30 cellular contexts compared by ENCODE assay signal in genomic region chr15:41080144-41080543, GRCh38. TPM values are rescaled to one million over a fixed set of nuclear protein-coding genes. Genes with fewer than 3 reads are reported as not detected.
A peak's percentile ranks its signal among the peaks of the same experiment; 100 is the strongest.
DNase-seq lines count a peak whose midpoint lies in the region; ATAC-seq and TF ChIP-seq lines count a peak whose summit lies in the region.
"Had no signal": no experiment of that assay in that cellular context is flagged by ENCODE, and none has a peak within 500 bp of the region (broad histone marks: within the 10 kb centered on the region; RNA-seq: fewer than 3 reads in every experiment).

No MANE protein-coding gene starts in this region.

- no peak overlapping the region for H2BK12ac ChIP-seq in mesenchymal stem cell (ENCODE audit: low read length in 2 of 2)

- no peaks in the 10 kb centered on the region for H3K27me3 ChIP-seq in breast epithelium
- H3K27me3 ChIP-seq in mesenchymal stem cell (ENCODE audit: control insufficient read depth in 1 of 2, insufficient read depth in 1 of 2, low read length in 2 of 2) = no peaks in the 10 kb centered on the region
- H3K27me3 ChIP-seq: Peyer's patch had no signal

- H3K23ac ChIP-seq in mesenchymal stem cell (ENCODE audit: low read length in 2 of 2) = no peak overlapping the region

- H3K9me3 ChIP-seq in breast epithelium (no peaks in the 10 kb centered on the region), T-helper 17 cell (ENCODE audit: control insufficient read depth, low read length, poor library complexity, severe bottlenecking) (no peaks in the 10 kb centered on the region), mesenchymal stem cell (ENCODE audit: control insufficient read depth, low read length) (no peaks in the 10 kb centered on the region)
- H3K9me3 ChIP-seq: Caco-2, HAP-1, Peyer's patch had no signal

- TF ChIP-seq CTCF in MCF 10A (IDR thresholded peaks at IDR 0.05; ENCODE audit: unreplicated experiment) (no peak), breast epithelium (IDR thresholded peaks at IDR 0.05) (no peak)

- no peaks in the 10 kb centered on the region for H3K9me3 Mint-ChIP-seq in MCF 10A (ENCODE audit: unreplicated experiment)
- H3K9me3 Mint-ChIP-seq in stimulated activated memory B cell treated with anti-CD40 and anti-IgM and Interleukin-4, amounts not matched to agents 10 μg/mL and 1 μg/mL and 100 μg/mL, for 72 hours = no peaks in the 10 kb centered on the region
- H3K9me3 Mint-ChIP-seq: CD8-positive, alpha-beta T cell; GM23338 had no signal

- H2BK120ac ChIP-seq in mesenchymal stem cell (ENCODE audit: low read depth, low read length) = no peak overlapping the region

- no peak overlapping the region for H3K9ac ChIP-seq in mesenchymal stem cell (ENCODE audit: low read length)
- H3K9ac ChIP-seq: KMS-11 had no signal

- no peak overlapping the region for H3K27ac ChIP-seq in breast epithelium
- peak overlapping the region; percentile 29 for H3K27ac ChIP-seq in mesenchymal stem cell (ENCODE audit: low read length, poor library complexity, severe bottlenecking)
- H3K27ac ChIP-seq: KMS-11, Peyer's patch, SK-N-MC had no signal

- H3K4ac ChIP-seq in mesenchymal stem cell (ENCODE audit: low read depth in 1 of 2, low read length in 2 of 2) = no peak overlapping the region

- no peak for TF ChIP-seq POLR2A in breast epithelium (IDR thresholded peaks at IDR 0.05)

- no peak overlapping the region for H3K4me2 ChIP-seq in mesenchymal stem cell (ENCODE audit: low read length, poor library complexity, severe bottlenecking)
- H3K4me2 ChIP-seq: GM23338, KMS-11 had no signal

- no peak for DNase-seq in MCF 10A (ENCODE audit: unreplicated experiment)
- DNase-seq in breast epithelium (ENCODE audit: low spot score in 2 of 2) = no peak
- DNase-seq in T-helper 17 cell = no peak
- no peak for DNase-seq in mesenchymal stem cell
- DNase-seq in NOMO-1 treated with DMSO at 0.1 percent for 48 hours (lab: John Stamatoyannopoulos, UW; ENCODE audit: unreplicated experiment) = no peak
- no peak for DNase-seq in SIG-M5 treated with dmso at 0.1 percent for 504 hours (lab: John Stamatoyannopoulos, UW; ENCODE audit: unreplicated experiment)
- DNase-seq in activated naive CD4-positive, alpha-beta T cell treated with Interleukin-2 at 50 U/mL for 16 hours = no peak
- DNase-seq: 8988T; ACHN; C1 segment of cervical spinal cord; Caco-2; CD8-positive, alpha-beta T cell; EL; NCI-H1092; NCI-H1417 treated with DMSO at 0.1 percent for 48 hours; NCI-H1694 treated with DMSO at 0.1 percent for 48 hours; NCI-H2081; NCI-H2171; NCI-H226; NCI-H510A; NCI-H69; OCI-M1; SHP77 treated with DMSO at 0.1 percent for 48 hours had no signal

- no peak overlapping the region for H2AK5ac ChIP-seq in mesenchymal stem cell (ENCODE audit: low read length, severe bottlenecking)

- H3K4me3 Mint-ChIP-seq in MCF 10A (ENCODE audit: unreplicated experiment) (no peak overlapping the region), T-helper 17 cell (no peak overlapping the region)
- H3K4me3 Mint-ChIP-seq in stimulated activated memory B cell treated with anti-CD40 and anti-IgM and Interleukin-4, amounts not matched to agents 10 μg/mL and 1 μg/mL and 100 μg/mL, for 72 hours = no peak overlapping the region
- H3K4me3 Mint-ChIP-seq: CD8-positive, alpha-beta T cell; GM23338 had no signal

- H4K91ac ChIP-seq in mesenchymal stem cell (ENCODE audit: low read length) = no peak overlapping the region

- H3K27me3 Mint-ChIP-seq in MCF 10A (ENCODE audit: insufficient read depth, unreplicated experiment) (no peaks in the 10 kb centered on the region), T-helper 17 cell (no peaks in the 10 kb centered on the region)
- no peaks in the 10 kb centered on the region for H3K27me3 Mint-ChIP-seq in stimulated activated memory B cell treated with anti-CD40 and anti-IgM and Interleukin-4, amounts not matched to agents 10 μg/mL and 1 μg/mL and 100 μg/mL, for 72 hours

- H2BK15ac ChIP-seq in mesenchymal stem cell (ENCODE audit: low read depth, poor library complexity, severe bottlenecking) = no peak overlapping the region

- H4K8ac ChIP-seq in mesenchymal stem cell (ENCODE audit: low read length) = no peak overlapping the region

- H3K27ac Mint-ChIP-seq in MCF 10A (ENCODE audit: low read depth, unreplicated experiment) = peak overlapping the region; percentile 53
- H3K27ac Mint-ChIP-seq in T-helper 17 cell = peak overlapping the region; percentile 34
- H3K27ac Mint-ChIP-seq in stimulated activated memory B cell treated with anti-CD40 and anti-IgM and Interleukin-4, amounts not matched to agents 10 μg/mL and 1 μg/mL and 100 μg/mL, for 72 hours = peak overlapping the region; percentile 77
- H3K27ac Mint-ChIP-seq: CD8-positive, alpha-beta T cell; GM23338 had no signal

- POLR2A ChIA-PET in MCF 10A (lab: Yijun Ruan, JAX) = no interaction called here

- H2AFZ ChIP-seq in mesenchymal stem cell (ENCODE audit: low read depth, low read length) = no peak overlapping the region
- H2AFZ ChIP-seq: GM23338 had no signal

- no peak overlapping the region for H3K18ac ChIP-seq in mesenchymal stem cell (ENCODE audit: low read depth in 1 of 2, low read length in 2 of 2)

- intact Hi-C loops in MCF 10A (cut with micrococcal nuclease) (no loop called here), breast epithelium (cut with DNase I; ENCODE audit: low total_unique reads) (no loop called here)

- no peak overlapping the region for H3K4me3 ChIP-seq in breast epithelium
- no peak overlapping the region for H3K4me3 ChIP-seq in mesenchymal stem cell (ENCODE audit: insufficient read depth in 1 of 2, low read depth in 1 of 2, low read length in 2 of 2)
- H3K4me3 ChIP-seq: GM12878, GM23338, HAP-1, Peyer's patch, SK-N-MC had no signal

- H3K36me3 ChIP-seq in breast epithelium (peaks cover 4% of the 10 kb centered on the region), mesenchymal stem cell (ENCODE audit: control insufficient read depth in 1 of 2, insufficient read depth in 2 of 2, low read depth in 1 of 2, low read length in 2 of 2) (peaks cover 42 to 87% of the 10 kb centered on the region in 2 experiments)

- H3K4me1 ChIP-seq in breast epithelium (no peaks in the 10 kb centered on the region), mesenchymal stem cell (ENCODE audit: control insufficient read depth, insufficient read depth, low read depth, low read length) (peaks cover 2% of the 10 kb centered on the region)
- H3K4me1 ChIP-seq: Caco-2, HAP-1, Peyer's patch had no signal

- WGBS in mesenchymal stem cell = 100% methylated on average over 1 of the region's 1 CpG

- no peak overlapping the region for H3K14ac ChIP-seq in mesenchymal stem cell (ENCODE audit: low read length in 2 of 2)

- H3K4me1 Mint-ChIP-seq in MCF 10A (ENCODE audit: insufficient read depth, unreplicated experiment) (no peaks in the 10 kb centered on the region), T-helper 17 cell (no peaks in the 10 kb centered on the region)
- peaks cover 13% of the 10 kb centered on the region for H3K4me1 Mint-ChIP-seq in stimulated activated memory B cell treated with anti-CD40 and anti-IgM and Interleukin-4, amounts not matched to agents 10 μg/mL and 1 μg/mL and 100 μg/mL, for 72 hours
- H3K4me1 Mint-ChIP-seq: GM23338 had no signal

- H2BK5ac ChIP-seq in mesenchymal stem cell (ENCODE audit: low read depth, low read length, poor library complexity, severe bottlenecking) = no peak overlapping the region

- no TSS peak for BruUV-seq in MCF 10A (replicated peaks; lab: Mats Ljungman, UMichigan)

- CTCF ChIA-PET in MCF 10A (lab: Yijun Ruan, JAX) = no interaction called here

- ATAC-seq in T-helper 17 cell = no peak
- no peak for ATAC-seq in stimulated activated memory B cell treated with anti-CD40 and anti-IgM and Interleukin-4, amounts not matched to agents 10 μg/mL and 1 μg/mL and 100 μg/mL, for 72 hours
- ATAC-seq: CD8-positive, alpha-beta T cell; GM12878; GM23338 had no signal

- peaks cover 21% of the 10 kb centered on the region for H3K79me1 ChIP-seq in mesenchymal stem cell (replicated peaks; ENCODE audit: low read length, poor library complexity, severe bottlenecking)

- H3K36me3 Mint-ChIP-seq in MCF 10A (ENCODE audit: insufficient read depth, unreplicated experiment) (peaks cover 93% of the 10 kb centered on the region), T-helper 17 cell (ENCODE audit: low read depth) (peaks cover 14% of the 10 kb centered on the region)
- peaks cover 40% of the 10 kb centered on the region for H3K36me3 Mint-ChIP-seq in stimulated activated memory B cell treated with anti-CD40 and anti-IgM and Interleukin-4, amounts not matched to agents 10 μg/mL and 1 μg/mL and 100 μg/mL, for 72 hours

RNA-seq across cellular contexts. Expression of gene INO80, which starts 35.9 kb away (rescaled TPM):
- total RNA-seq in MCF 10A (2022) = 32.3 and 33.8 TPM in 2 replicates
- total RNA-seq in breast epithelium = 10 to 100 TPM; 27.2 to 47.7 (median 42.3) TPM
- 10 to 100 TPM; 28.5 to 37.5 TPM for total RNA-seq in T-helper 17 cell
- 8.4 TPM for polyA plus RNA-seq in mesenchymal stem cell (2013, experiment 1 of 2)
- 8.1 TPM for polyA plus RNA-seq in mesenchymal stem cell (2013, experiment 2 of 2)
